In the genomic region with DNA sequence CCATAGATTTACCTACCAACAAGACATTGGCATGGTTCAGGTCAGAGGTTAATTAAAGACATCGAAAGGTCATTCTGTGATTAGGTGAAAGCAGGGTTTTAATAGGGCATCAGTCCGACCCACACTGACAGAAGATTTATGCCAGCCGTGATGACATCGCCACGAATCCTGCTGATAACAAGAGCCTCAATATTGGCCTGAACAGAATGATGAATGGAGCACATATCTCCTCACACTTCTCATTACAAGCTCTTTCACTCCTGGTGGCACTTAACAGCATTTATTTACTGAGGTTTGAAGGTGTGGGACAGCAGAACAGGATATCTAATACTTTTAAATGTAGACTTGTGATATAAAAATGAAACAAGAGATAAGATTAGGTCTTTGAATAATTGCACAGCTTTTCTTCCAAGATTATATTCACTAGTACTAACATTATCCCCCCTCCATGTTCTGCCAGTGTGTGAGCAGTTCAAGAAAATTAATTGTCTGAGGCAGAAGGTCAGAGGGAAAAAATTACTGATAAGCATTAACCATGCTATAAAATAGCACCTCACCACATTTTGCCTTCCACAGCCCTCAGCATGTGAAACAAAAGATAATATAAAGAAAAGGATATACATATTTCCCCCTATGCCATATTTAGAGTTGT, we compare ENCODE assay signal across 23 cellular contexts.
"Had no signal": no experiment of that assay in that cellular context is flagged by ENCODE, and none has a peak within 500 bp of the region (broad histone marks: within the 10 kb centered on the region; RNA-seq: fewer than 3 reads in every experiment).

No MANE protein-coding gene starts in this region.

- DNase-seq: dermis blood vessel endothelial cell; effector memory CD4-positive, alpha-beta T cell; foreskin melanocyte; glutamatergic neuron; heart right ventricle; hippocampal formation; left colon; left ventricle myocardium superior; lower lobe of right lung; natural killer cell; occipital lobe; ovary; posterior cingulate gyrus; psoas muscle; right cardiac atrium; sigmoid colon; stimulated activated CD4-positive, alpha-beta T cell treated with anti-CD3 and anti-CD28 coated beads, Interleukin-2, amount 100 ng/mL, for 24 hours; stimulated activated CD4-positive, alpha-beta T cell treated with anti-CD3 and anti-CD28 coated beads, Interleukin-4, amount 100 ng/mL, for 24 hours; stimulated activated naive CD4-positive, alpha-beta T cell treated with Interleukin-2 at 50 U/mL for 16 hours; stomach; thyroid gland had no signal

- FAIRE-seq: endothelial cell of umbilical vein, islet of Langerhans had no signal
